13 cellular contexts compared by ENCODE assay signal in genomic region chr3:58043933-58044332, GRCh38. TPM values are rescaled to one million over a fixed set of nuclear protein-coding genes. Genes with fewer than 3 reads are reported as not detected.
DNase-seq lines count a peak whose midpoint lies in the region; ATAC-seq and TF ChIP-seq lines count a peak whose summit lies in the region.
"Had no signal": no experiment of that assay in that cellular context is flagged by ENCODE, and none has a peak within 500 bp of the region (broad histone marks: within the 10 kb centered on the region; RNA-seq: fewer than 3 reads in every experiment).

No MANE protein-coding gene starts in this region.

- H2AFZ ChIP-seq in GM23338: no peak overlapping the region

- DNase-seq in GM23338 (ENCODE audit: low spot score): no peak
- DNase-seq in WTC11 (ENCODE audit: low spot score): no peak
- peak; percentile 10 for DNase-seq in iPS-NIHi7 (ENCODE audit: extremely low spot score)
- no peak for DNase-seq in stimulated activated naive B cell treated with anti-CD40 and anti-IgM and Interleukin-4, amounts not matched to agents 10 μg/mL and 1 μg/mL and 100 μg/mL, for 72 hours
- no peak for DNase-seq in stimulated activated CD4-positive, alpha-beta T cell treated with anti-CD3 and anti-CD28 coated beads, Interleukin-4, amount 100 ng/mL, for 1 hour
- no peak for DNase-seq in NCI-H748 (lab: John Stamatoyannopoulos, UW; ENCODE audit: unreplicated experiment)
- DNase-seq: activated CD4-positive, CD25-positive, alpha-beta regulatory T cell; activated effector memory CD4-positive, alpha-beta T cell treated with Interleukin-2 at 50 U/mL for 16 hours; cortex of kidney; NCI-H226; retina had no signal

- H3K4me1 ChIP-seq in GM23338 (ENCODE audit: insufficient read depth): peaks cover 61% of the 10 kb centered on the region

- H3K27me3 ChIP-seq in GM23338 (ENCODE audit: insufficient read depth): no peaks in the 10 kb centered on the region

- H3K27ac ChIP-seq in GM23338 (ENCODE audit: low read depth): peak overlapping the region; percentile 88; the same call in 1 of the 2 replicates

- CTCF ChIA-PET in WTC11 (lab: Charles Lee): no interaction called here

- no peaks in the 10 kb centered on the region for H3K36me3 ChIP-seq in GM23338 (ENCODE audit: insufficient read depth)

- peaks cover 72% of the 10 kb centered on the region for H3K4me1 Mint-ChIP-seq in GM23338
- peaks cover 81% of the 10 kb centered on the region for H3K4me1 Mint-ChIP-seq in WTC11
- H3K4me1 Mint-ChIP-seq in stimulated activated naive B cell treated with anti-CD40 and anti-IgM and Interleukin-4, amounts not matched to agents 10 μg/mL and 1 μg/mL and 100 μg/mL, for 72 hours: peaks cover 32 to 44% of the 10 kb centered on the region in 2 donors

- H3K36me3 Mint-ChIP-seq in GM23338 (ENCODE audit: low read depth) (no peaks in the 10 kb centered on the region), WTC11 (no peaks in the 10 kb centered on the region)
- H3K36me3 Mint-ChIP-seq in stimulated activated naive B cell treated with anti-CD40 and anti-IgM and Interleukin-4, amounts not matched to agents 10 μg/mL and 1 μg/mL and 100 μg/mL, for 72 hours: no peaks in the 10 kb centered on the region

- H3K79me2 ChIP-seq in GM23338 (replicated peaks; ENCODE audit: insufficient read depth): peaks cover 91% of the 10 kb centered on the region

- peaks cover 4% of the 10 kb centered on the region for H3F3A ChIP-seq in GM23338 (replicated peaks; ENCODE audit: low read depth)

- ATAC-seq in GM23338 (peak; percentile 6), WTC11 (0 out of 2 replicates have a peak, but pooled peaks have one; percentile 4), GM18858 (IDR thresholded peaks at IDR 0.05; ENCODE audit: unreplicated experiment) (no peak)
- ATAC-seq in stimulated activated naive B cell treated with anti-CD40 and anti-IgM and Interleukin-4, amounts not matched to agents 10 μg/mL and 1 μg/mL and 100 μg/mL, for 72 hours (replicated peaks): no peak

- POLR2A ChIA-PET in WTC11 (lab: Charles Lee): interaction anchor here (1.7 kb wide), 1 partner anchor 36 kb away, joined by 5 read pairs; the partner anchor contains the start of gene FLNB

- H3K4me3 ChIP-seq in GM23338: no peak overlapping the region

- H3K27me3 Mint-ChIP-seq in GM23338 (ENCODE audit: insufficient read depth, low read depth, poor library complexity) (peaks cover 11% of the 10 kb centered on the region), WTC11 (ENCODE audit: low read depth) (no peaks in the 10 kb centered on the region)
- no peaks in the 10 kb centered on the region for H3K27me3 Mint-ChIP-seq in stimulated activated naive B cell treated with anti-CD40 and anti-IgM and Interleukin-4, amounts not matched to agents 10 μg/mL and 1 μg/mL and 100 μg/mL, for 72 hours
- H3K27me3 Mint-ChIP-seq: memory B cell had no signal

- H3K27ac Mint-ChIP-seq in GM23338: peak overlapping the region; percentile 74
- H3K27ac Mint-ChIP-seq in WTC11: peak overlapping the region; percentile 57
- H3K27ac Mint-ChIP-seq in stimulated activated naive B cell treated with anti-CD40 and anti-IgM and Interleukin-4, amounts not matched to agents 10 μg/mL and 1 μg/mL and 100 μg/mL, for 72 hours: peak overlapping the region; percentile 47
- H3K27ac Mint-ChIP-seq: memory B cell had no signal

- peak overlapping the region; percentile 49 for H3K4me2 ChIP-seq in GM23338

- TF ChIP-seq CTCF in GM23338 (conservative IDR thresholded peaks at IDR 0.05; ENCODE audit: low read depth in 2 of 2) (no peak), WTC11 (IDR thresholded peaks at IDR 0.05) (no peak)

- H3K9me2 ChIP-seq in GM23338 (ENCODE audit: insufficient read depth): no peaks in the 10 kb centered on the region

- H3K9me3 Mint-ChIP-seq in GM23338 (no peaks in the 10 kb centered on the region), WTC11 (no peaks in the 10 kb centered on the region)
- no peaks in the 10 kb centered on the region for H3K9me3 Mint-ChIP-seq in stimulated activated naive B cell treated with anti-CD40 and anti-IgM and Interleukin-4, amounts not matched to agents 10 μg/mL and 1 μg/mL and 100 μg/mL, for 72 hours
- H3K9me3 Mint-ChIP-seq: memory B cell had no signal

- no peaks in the 10 kb centered on the region; the same call in 1 of the 2 replicates for H4K20me1 ChIP-seq in GM23338 (replicated peaks; ENCODE audit: insufficient read depth)

- H3K4me3 Mint-ChIP-seq in GM23338 (no peak overlapping the region), WTC11 (no peak overlapping the region)
- H3K4me3 Mint-ChIP-seq in stimulated activated naive B cell treated with anti-CD40 and anti-IgM and Interleukin-4, amounts not matched to agents 10 μg/mL and 1 μg/mL and 100 μg/mL, for 72 hours: no peak overlapping the region
- H3K4me3 Mint-ChIP-seq: memory B cell had no signal

TF ChIP-seq in GM23338, 12 proteins besides CTCF, POLR2A, EP300 and RAD21:
- TF ChIP-seq EZH2phosphoT487 (IDR thresholded peaks at IDR 0.05; ENCODE audit: unreplicated experiment): no peak
- TF ChIP-seq NANOG (IDR thresholded peaks at IDR 0.05; ENCODE audit: borderline replicate concordance): no peak

TF ChIP-seq in WTC11, 78 proteins besides CTCF, POLR2A, EP300 and RAD21 (continues in another document):
- no peak for TF ChIP-seq AFF4 (CRISPR knock-in tag; IDR thresholded peaks at IDR 0.05; ENCODE audit: borderline replicate concordance)
- TF ChIP-seq NFE2L1 (CRISPR knock-in tag; IDR thresholded peaks at IDR 0.05): no peak
- TF ChIP-seq ZNF423 (CRISPR knock-in tag; IDR thresholded peaks at IDR 0.05): no peak
- TF ChIP-seq ZNF425 (CRISPR knock-in tag; conservative IDR thresholded peaks at IDR 0.05): no peak
- no peak for TF ChIP-seq ZMAT4 (CRISPR knock-in tag; IDR thresholded peaks at IDR 0.05)
- no peak for TF ChIP-seq SMAD3 (CRISPR knock-in tag; IDR thresholded peaks at IDR 0.05; ENCODE audit: borderline replicate concordance)
- no peak for TF ChIP-seq FOXP4 (CRISPR knock-in tag; IDR thresholded peaks at IDR 0.05)

RNA-seq across cellular contexts. Expression of gene FLNB, which starts 35.7 kb away (rescaled TPM):
- 155 and 179 TPM in 2 replicates for total RNA-seq in GM23338 (2014; rRNA removed; shearing (Covaris generic))
- polyA plus RNA-seq in GM23338 (2016; fragmentation: Nextera tagmentation; extraction: Ambion mirVana): 36.5 and 39.7 TPM in 2 replicates
- total RNA-seq in WTC11 (2021): 107 to 127 TPM (median 107 TPM) in 3 replicates

Comparison
In these comparisons a context has a peak if more than half of its experiments do, and no peak if none do; other contexts are left out.
1. ATAC-seq: peak in GM23338 (single experiment) and WTC11 (single experiment); none in stimulated activated naive B cell treated with anti-CD40 and anti-IgM and Interleukin-4, amounts not matched to agents 10 μg/mL and 1 μg/mL and 100 μg/mL, for 72 hours (0 of 2) and GM18858 (single experiment).
2. Peak in every context shown above with its lines, with median percentiles within 50 percentile points of each other: H3K27ac Mint-ChIP-seq.